27 cellular contexts compared by ENCODE assay signal in genomic region chr1:114746450-114747121, GRCh38. TPM values are rescaled to one million over a fixed set of nuclear protein-coding genes. Genes with fewer than 3 reads are reported as not detected.
A peak's percentile ranks its signal among the peaks of the same experiment; 100 is the strongest.
DNase-seq lines count a peak whose midpoint lies in the region; ATAC-seq and TF ChIP-seq lines count a peak whose summit lies in the region.
"Had no signal": no experiment of that assay in that cellular context is flagged by ENCODE, and none has a peak within 500 bp of the region (broad histone marks: within the 10 kb centered on the region; RNA-seq: fewer than 3 reads in every experiment).

No MANE protein-coding gene starts in this region.

- POLR2A ChIA-PET in activated CD4-positive, alpha-beta T cell treated with anti-CD3 and anti-CD28 coated beads, Interleukin-2, amount 10 ng/mL, durations not matched to agents 7 days and 5 days (lab: Charles Lee): interaction anchor here (0.9 kb wide), 1 partner anchor 13 kb away, joined by 3 read pairs; no protein-coding TSS in a partner anchor
- POLR2A ChIA-PET in CD4-positive, alpha-beta T cell (lab: Charles Lee): interaction anchor here (1.8 kb wide), 1 partner anchor 11 kb away, joined by 8 read pairs; the partner anchor contains the start of gene CSDE1
- POLR2A ChIA-PET in PC-3 (lab: Charles Lee; ENCODE audit: unreplicated experiment): no interaction called here

- DNase-seq in activated CD4-positive, alpha-beta T cell treated with anti-CD3 and anti-CD28 coated beads for 48 hours: peak; percentile 13
- no peak for DNase-seq in activated CD4-positive, alpha-beta T cell treated with anti-CD3 and anti-CD28 coated beads, Interleukin-2, amount 10 ng/mL, durations not matched to agents 7 days and 5 days
- DNase-seq in CD4-positive, alpha-beta T cell: no peak
- DNase-seq in natural killer cell treated with Interleukin-12 subunit alpha and Interleukin-12 subunit beta and Interleukin-15 and Interleukin-18, amount 100 ng/mL, for 72 hours (ENCODE audit: low spot score): no peak
- no peak for DNase-seq in tibial nerve (ENCODE audit: low spot score in 2 of 2)
- DNase-seq in central memory CD4-positive, alpha-beta T cell: no peak
- DNase-seq in PC-3: no peak
- DNase-seq: activated gamma-delta T cell, cerebellar nuclear complex, KBM-7, lower lobe of right lung, NCI-H1694 treated with DMSO at 0.1 percent for 48 hours, NCI-H2227 treated with DMSO at 0.1 percent for 48 hours, NCI-H774, testis had no signal

- H3K9me3 ChIP-seq in CD4-positive, alpha-beta T cell (ENCODE audit: control insufficient read depth, low read length): no peaks in the 10 kb centered on the region
- H3K9me3 ChIP-seq in tibial nerve (no peaks in the 10 kb centered on the region), PC-3 (ENCODE audit: low read length) (no peaks in the 10 kb centered on the region)
- H3K9me3 ChIP-seq: A549, ascending aorta, BLaER1, gastroesophageal sphincter, lower lobe of right lung, neutrophil, SJSA1, testis had no signal

- peaks cover 0 to 80% (median 28%) of the 10 kb centered on the region in 4 donors for H3K4me1 ChIP-seq in tibial nerve
- no peaks in the 10 kb centered on the region for H3K4me1 ChIP-seq in PC-3 (ENCODE audit: insufficient read depth, low read length)
- H3K4me1 ChIP-seq: SJSA1 had no signal

- no peak overlapping the region for H3K4me3 Mint-ChIP-seq in activated CD4-positive, alpha-beta T cell treated with anti-CD3 and anti-CD28 coated beads, Interleukin-2, amount 10 ng/mL, durations not matched to agents 7 days and 5 days
- no peak overlapping the region for H3K4me3 Mint-ChIP-seq in CD4-positive, alpha-beta T cell
- no peak overlapping the region for H3K4me3 Mint-ChIP-seq in T-helper 1 cell treated with Interleukin-12 subunit alpha and Interleukin-12 subunit beta and Interleukin-4 antibody, amounts not matched to agents 30 μg/mL and 1 μg/mL, for 36 hours
- H3K4me3 Mint-ChIP-seq in natural killer cell treated with Interleukin-12 subunit alpha and Interleukin-12 subunit beta and Interleukin-15 and Interleukin-18, amount 100 ng/mL, for 72 hours: peak overlapping the region; percentile 13

- BruUV-seq in PC-3 (replicated peaks; lab: Mats Ljungman, UMichigan): no TSS peak

- TF ChIP-seq POLR2A in tibial nerve (IDR thresholded peaks at IDR 0.05): no peak

- no peaks in the 10 kb centered on the region for H3K9me2 ChIP-seq in PC-3 (replicated peaks; ENCODE audit: low read length)

- CTCF ChIA-PET in activated CD4-positive, alpha-beta T cell treated with anti-CD3 and anti-CD28 coated beads, Interleukin-2, amount 10 ng/mL, durations not matched to agents 7 days and 5 days (lab: Charles Lee): interaction anchor here (1.3 kb wide), 1 partner anchor 26 kb away, joined by 3 read pairs; no protein-coding TSS in a partner anchor
- CTCF ChIA-PET in CD4-positive, alpha-beta T cell (lab: Charles Lee): no interaction called here
- CTCF ChIA-PET in PC-3 (lab: Charles Lee): no interaction called here

- H3K27me3 ChIP-seq in CD4-positive, alpha-beta T cell (ENCODE audit: control insufficient read depth, insufficient read depth, low read length): no peaks in the 10 kb centered on the region
- H3K27me3 ChIP-seq in tibial nerve: no peaks in the 10 kb centered on the region
- no peaks in the 10 kb centered on the region for H3K27me3 ChIP-seq in PC-3 (ENCODE audit: low read length)
- H3K27me3 ChIP-seq: ascending aorta, BLaER1, gastroesophageal sphincter, neutrophil, SJSA1, testis had no signal

- ATAC-seq in CD4-positive, alpha-beta T cell (ENCODE audit: poor library complexity): no peak
- peak in 1 of 2 donors; percentile 72 for ATAC-seq in natural killer cell treated with Interleukin-12 subunit alpha and Interleukin-12 subunit beta and Interleukin-15 and Interleukin-18, amount 100 ng/mL, for 72 hours
- no peak for ATAC-seq in PC-3
- ATAC-seq: A549, esophagus mucosa, gastroesophageal sphincter, lower lobe of right lung, Panc1 had no signal

- peaks cover 64% of the 10 kb centered on the region for H3K36me3 Mint-ChIP-seq in activated CD4-positive, alpha-beta T cell treated with anti-CD3 and anti-CD28 coated beads, Interleukin-2, amount 10 ng/mL, durations not matched to agents 7 days and 5 days (ENCODE audit: low read depth)
- H3K36me3 Mint-ChIP-seq in CD4-positive, alpha-beta T cell (ENCODE audit: low read depth): peaks cover 93% of the 10 kb centered on the region
- H3K36me3 Mint-ChIP-seq in T-helper 1 cell treated with Interleukin-12 subunit alpha and Interleukin-12 subunit beta and Interleukin-4 antibody, amounts not matched to agents 30 μg/mL and 1 μg/mL, for 36 hours (ENCODE audit: low read depth): peaks cover 48% of the 10 kb centered on the region
- peaks cover 36% of the 10 kb centered on the region for H3K36me3 Mint-ChIP-seq in natural killer cell treated with Interleukin-12 subunit alpha and Interleukin-12 subunit beta and Interleukin-15 and Interleukin-18, amount 100 ng/mL, for 72 hours

- H2AFZ ChIP-seq in PC-3 (ENCODE audit: low read length): no peak overlapping the region

- H4K20me1 ChIP-seq in PC-3 (ENCODE audit: low read length): peaks cover 77% of the 10 kb centered on the region

- TF ChIP-seq EP300 in tibial nerve (IDR thresholded peaks at IDR 0.05): no peak

- no peaks in the 10 kb centered on the region for H3K9me3 Mint-ChIP-seq in activated CD4-positive, alpha-beta T cell treated with anti-CD3 and anti-CD28 coated beads, Interleukin-2, amount 10 ng/mL, durations not matched to agents 7 days and 5 days
- H3K9me3 Mint-ChIP-seq in CD4-positive, alpha-beta T cell: no peaks in the 10 kb centered on the region
- no peaks in the 10 kb centered on the region for H3K9me3 Mint-ChIP-seq in T-helper 1 cell treated with Interleukin-12 subunit alpha and Interleukin-12 subunit beta and Interleukin-4 antibody, amounts not matched to agents 30 μg/mL and 1 μg/mL, for 36 hours
- H3K9me3 Mint-ChIP-seq in natural killer cell treated with Interleukin-12 subunit alpha and Interleukin-12 subunit beta and Interleukin-15 and Interleukin-18, amount 100 ng/mL, for 72 hours: no peaks in the 10 kb centered on the region

- H3K4me3 ChIP-seq in tibial nerve: no peak overlapping the region
- no peak overlapping the region for H3K4me3 ChIP-seq in PC-3 (ENCODE audit: low read length)
- H3K4me3 ChIP-seq: A549, ascending aorta, BLaER1, gastroesophageal sphincter, lower lobe of right lung, SJSA1, testis had no signal

- H3K36me3 ChIP-seq in tibial nerve: peaks cover 0 to 39% (median 0%) of the 10 kb centered on the region in 3 donors
- H3K36me3 ChIP-seq in PC-3 (ENCODE audit: low read depth, low read length): peaks cover 72% of the 10 kb centered on the region

- H3K27ac ChIP-seq in CD4-positive, alpha-beta T cell (ENCODE audit: low read depth, low read length): no peak overlapping the region
- H3K27ac ChIP-seq in tibial nerve (no peak overlapping the region), PC-3 (ENCODE audit: low read length) (no peak overlapping the region)
- H3K27ac ChIP-seq: A549, ascending aorta, BLaER1, gastroesophageal sphincter, lower lobe of right lung, neutrophil, SJSA1, testis, VCaP had no signal

- H3K79me2 ChIP-seq in PC-3 (ENCODE audit: low read length): peaks cover 100% of the 10 kb centered on the region

- no peak overlapping the region for H3K9ac ChIP-seq in PC-3 (ENCODE audit: low read length)
- H3K9ac ChIP-seq: BLaER1 had no signal

- no peak for TF ChIP-seq CTCF in CD4-positive, alpha-beta T cell (IDR thresholded peaks at IDR 0.05)
- TF ChIP-seq CTCF in tibial nerve (IDR thresholded peaks at IDR 0.05): no peak
- TF ChIP-seq CTCF in PC-3 (conservative IDR thresholded peaks at IDR 0.05; ENCODE audit: low read depth, low read length): no peak

- H3K4me1 Mint-ChIP-seq in activated CD4-positive, alpha-beta T cell treated with anti-CD3 and anti-CD28 coated beads, Interleukin-2, amount 10 ng/mL, durations not matched to agents 7 days and 5 days: peaks cover 65% of the 10 kb centered on the region
- peaks cover 95% of the 10 kb centered on the region for H3K4me1 Mint-ChIP-seq in CD4-positive, alpha-beta T cell (ENCODE audit: low read depth)
- H3K4me1 Mint-ChIP-seq in T-helper 1 cell treated with Interleukin-12 subunit alpha and Interleukin-12 subunit beta and Interleukin-4 antibody, amounts not matched to agents 30 μg/mL and 1 μg/mL, for 36 hours (ENCODE audit: low read depth): peaks cover 47% of the 10 kb centered on the region
- peaks cover 55 to 80% of the 10 kb centered on the region in 2 donors for H3K4me1 Mint-ChIP-seq in natural killer cell treated with Interleukin-12 subunit alpha and Interleukin-12 subunit beta and Interleukin-15 and Interleukin-18, amount 100 ng/mL, for 72 hours (ENCODE audit: low read depth in 2 of 2)

- intact Hi-C loops in CD4-positive, alpha-beta T cell (cut with DNase I, micrococcal nuclease): no loop called here
- intact Hi-C loops in PC-3 (cut with micrococcal nuclease): no loop called here

- H3F3A ChIP-seq in PC-3 (ENCODE audit: low read length, unreplicated experiment): no peaks in the 10 kb centered on the region

- H3K27me3 Mint-ChIP-seq in activated CD4-positive, alpha-beta T cell treated with anti-CD3 and anti-CD28 coated beads, Interleukin-2, amount 10 ng/mL, durations not matched to agents 7 days and 5 days: no peaks in the 10 kb centered on the region
- H3K27me3 Mint-ChIP-seq in CD4-positive, alpha-beta T cell: no peaks in the 10 kb centered on the region
- no peaks in the 10 kb centered on the region for H3K27me3 Mint-ChIP-seq in T-helper 1 cell treated with Interleukin-12 subunit alpha and Interleukin-12 subunit beta and Interleukin-4 antibody, amounts not matched to agents 30 μg/mL and 1 μg/mL, for 36 hours (ENCODE audit: low read depth)
- H3K27me3 Mint-ChIP-seq in natural killer cell treated with Interleukin-12 subunit alpha and Interleukin-12 subunit beta and Interleukin-15 and Interleukin-18, amount 100 ng/mL, for 72 hours: no peaks in the 10 kb centered on the region

- H3K4me2 ChIP-seq in PC-3 (ENCODE audit: low read length): no peak overlapping the region
- H3K4me2 ChIP-seq: A549, BLaER1 had no signal

- 80 to 87% methylated on average over 6 of the region's 6 CpGs for WGBS in tibial nerve, 2 donors

- no peak overlapping the region for H3K27ac Mint-ChIP-seq in activated CD4-positive, alpha-beta T cell treated with anti-CD3 and anti-CD28 coated beads, Interleukin-2, amount 10 ng/mL, durations not matched to agents 7 days and 5 days
- H3K27ac Mint-ChIP-seq in CD4-positive, alpha-beta T cell: peak overlapping the region; percentile 25
- H3K27ac Mint-ChIP-seq in T-helper 1 cell treated with Interleukin-12 subunit alpha and Interleukin-12 subunit beta and Interleukin-4 antibody, amounts not matched to agents 30 μg/mL and 1 μg/mL, for 36 hours: peak overlapping the region; percentile 43
- peak overlapping the region; percentile 32 to 55 for H3K27ac Mint-ChIP-seq in natural killer cell treated with Interleukin-12 subunit alpha and Interleukin-12 subunit beta and Interleukin-15 and Interleukin-18, amount 100 ng/mL, for 72 hours

RNA-seq across cellular contexts. Expression of gene CSDE1, which starts 11.2 kb away (rescaled TPM):
- 100 to 1,000 TPM; 381 to 439 TPM for total RNA-seq in activated CD4-positive, alpha-beta T cell treated with anti-CD3 and anti-CD28 coated beads, Interleukin-2, amount 10 ng/mL, durations not matched to agents 7 days and 5 days
- 100 to 1,000 TPM; 725 to 731 TPM for total RNA-seq in CD4-positive, alpha-beta T cell
- 100 to 1,000 TPM; 408 to 410 TPM for total RNA-seq in natural killer cell treated with Interleukin-12 subunit alpha and Interleukin-12 subunit beta and Interleukin-15 and Interleukin-18, amount 100 ng/mL, for 72 hours
- total RNA-seq in tibial nerve (1,000 to 10,000 TPM in 1 of 4 donors, 100 to 1,000 TPM in 3; 528 to 1,344 (median 763) TPM), PC-3 (2014; rRNA removed) (380 and 480 TPM in 2 replicates)

RNA-seq across cellular contexts. Expression of gene NRAS, which starts 30.0 kb away (rescaled TPM):
- total RNA-seq in activated CD4-positive, alpha-beta T cell treated with anti-CD3 and anti-CD28 coated beads, Interleukin-2, amount 10 ng/mL, durations not matched to agents 7 days and 5 days: 10 to 100 TPM; 45.4 to 52.4 TPM
- 10 to 100 TPM; 28.9 to 30.4 TPM for total RNA-seq in CD4-positive, alpha-beta T cell
- total RNA-seq in natural killer cell treated with Interleukin-12 subunit alpha and Interleukin-12 subunit beta and Interleukin-15 and Interleukin-18, amount 100 ng/mL, for 72 hours: 10 to 100 TPM; 51.9 to 63.2 TPM
- 10 to 100 TPM; 16.3 to 22.8 (median 20.1) TPM for total RNA-seq in tibial nerve
- total RNA-seq in PC-3 (2014; rRNA removed): 12.6 and 15.1 TPM in 2 replicates

RNA-seq across cellular contexts. Expression of gene SIKE1, which starts 33.9 kb away (rescaled TPM):
- 10 to 100 TPM; 59.4 to 65.0 TPM for total RNA-seq in activated CD4-positive, alpha-beta T cell treated with anti-CD3 and anti-CD28 coated beads, Interleukin-2, amount 10 ng/mL, durations not matched to agents 7 days and 5 days
- 10 to 100 TPM; 69.8 to 75.3 TPM for total RNA-seq in CD4-positive, alpha-beta T cell
- 10 to 100 TPM; 72.5 to 74.4 TPM for total RNA-seq in natural killer cell treated with Interleukin-12 subunit alpha and Interleukin-12 subunit beta and Interleukin-15 and Interleukin-18, amount 100 ng/mL, for 72 hours
- total RNA-seq in tibial nerve (10 to 100 TPM; 19.8 to 58.1 (median 44.0) TPM), PC-3 (2014; rRNA removed) (104 and 136 TPM in 2 replicates)

RNA-seq across cellular contexts. Expression of gene AMPD1, which starts 51.2 kb away (rescaled TPM):
- not detected for total RNA-seq in activated CD4-positive, alpha-beta T cell treated with anti-CD3 and anti-CD28 coated beads, Interleukin-2, amount 10 ng/mL, durations not matched to agents 7 days and 5 days
- total RNA-seq in CD4-positive, alpha-beta T cell: not detected
- total RNA-seq in natural killer cell treated with Interleukin-12 subunit alpha and Interleukin-12 subunit beta and Interleukin-15 and Interleukin-18, amount 100 ng/mL, for 72 hours: not detected
- total RNA-seq in tibial nerve: not detected
- not detected in 2 replicates for total RNA-seq in PC-3 (2014; rRNA removed)
- total RNA-seq: activated CD8-positive, alpha-beta memory T cell treated with anti-CD3 and anti-CD28 coated beads for 36 hours; ascending aorta; esophagus mucosa; gastroesophageal sphincter; SJSA1; T-helper 1 cell treated with Interleukin-12 subunit alpha and Interleukin-12 subunit beta and Interleukin-4 antibody, amounts not matched to agents 30 ng/mL and 1 ng/mL, for 36 hours had no signal
